ENCODE assay signal across 10 cellular contexts in the genomic region with DNA sequence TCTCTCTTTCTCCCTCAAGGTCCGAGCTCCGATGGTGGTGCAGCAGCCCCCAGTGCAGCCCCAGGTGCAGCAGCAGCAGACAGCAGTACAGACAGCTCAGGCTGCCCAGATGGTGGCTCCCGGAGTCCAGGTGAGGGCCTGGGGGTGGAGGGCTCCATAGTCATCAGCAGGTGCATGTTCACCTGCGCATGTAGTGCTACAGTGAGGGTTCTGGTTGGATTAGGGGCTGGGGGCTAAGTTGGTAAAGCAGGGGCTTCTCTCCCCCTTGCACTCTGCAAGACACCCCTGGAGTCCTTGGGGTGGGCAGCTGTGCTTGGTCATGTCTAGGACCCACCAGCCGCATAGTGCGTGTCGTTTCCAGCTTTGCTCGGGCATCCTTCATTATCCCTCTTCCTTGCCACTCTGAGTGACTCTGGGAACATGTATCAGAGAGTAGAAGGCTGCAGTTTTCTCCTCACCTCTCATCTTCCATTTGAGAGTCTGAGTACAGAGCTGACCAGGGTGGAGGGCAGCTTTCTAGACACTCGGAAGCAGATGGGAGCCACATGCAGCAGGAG.
DNase-seq lines count a peak whose midpoint lies in the region; ATAC-seq and TF ChIP-seq lines count a peak whose summit lies in the region.
"Had no signal": no experiment of that assay in that cellular context is flagged by ENCODE, and none has a peak within 500 bp of the region (broad histone marks: within the 10 kb centered on the region; RNA-seq: fewer than 3 reads in every experiment).

No MANE protein-coding gene starts in this region.

- no peaks in the 10 kb centered on the region for H3K27me3 ChIP-seq in breast epithelium
- no peaks in the 10 kb centered on the region for H3K27me3 ChIP-seq in naive thymus-derived CD4-positive, alpha-beta T cell (ENCODE audit: control insufficient read depth in 2 of 2, insufficient read depth in 2 of 2, low read length in 2 of 2)
- no peaks in the 10 kb centered on the region for H3K27me3 ChIP-seq in upper lobe of left lung

- peak overlapping the region; percentile 97 for H3K27ac Mint-ChIP-seq in activated naive CD4-positive, alpha-beta T cell treated with anti-CD3 and anti-CD28 coated beads, Interleukin-2, amount 10 ng/mL, durations not matched to agents 7 days and 5 days
- peak overlapping the region; percentile 92 to 99 (median 93) for H3K27ac Mint-ChIP-seq in naive thymus-derived CD4-positive, alpha-beta T cell

- no peak for DNase-seq in activated naive CD4-positive, alpha-beta T cell treated with anti-CD3 and anti-CD28 coated beads, Interleukin-2, amount 10 ng/mL, durations not matched to agents 7 days and 5 days
- no peak for DNase-seq in activated naive CD4-positive, alpha-beta T cell (lab: John Stamatoyannopoulos, UW)
- DNase-seq in breast epithelium (ENCODE audit: low spot score in 2 of 2), result no peak
- no peak for DNase-seq in naive thymus-derived CD4-positive, alpha-beta T cell
- no peak for DNase-seq in upper lobe of left lung
- DNase-seq in caudate nucleus (lab: John Stamatoyannopoulos, UW), result no peak
- DNase-seq: NCI-H1092 treated with DMSO at 0.1 percent for 48 hours, retina had no signal

- 88 to 94% methylated on average over 3 to 9 of the region's 9 CpGs for WGBS in upper lobe of left lung, 2 donors

- peaks cover 90% of the 10 kb centered on the region for H3K4me1 Mint-ChIP-seq in activated naive CD4-positive, alpha-beta T cell treated with anti-CD3 and anti-CD28 coated beads, Interleukin-2, amount 10 ng/mL, durations not matched to agents 7 days and 5 days
- peaks cover 65 to 96% (median 83%) of the 10 kb centered on the region in 7 donors for H3K4me1 Mint-ChIP-seq in naive thymus-derived CD4-positive, alpha-beta T cell

- peaks cover 84% of the 10 kb centered on the region for H3K36me3 Mint-ChIP-seq in activated naive CD4-positive, alpha-beta T cell treated with anti-CD3 and anti-CD28 coated beads, Interleukin-2, amount 10 ng/mL, durations not matched to agents 7 days and 5 days
- H3K36me3 Mint-ChIP-seq in naive thymus-derived CD4-positive, alpha-beta T cell, result peaks cover 5 to 68% (median 18%) of the 10 kb centered on the region in 5 donors

- no peak for TF ChIP-seq POLR2A in breast epithelium (IDR thresholded peaks at IDR 0.05)
- TF ChIP-seq POLR2A in upper lobe of left lung (IDR thresholded peaks at IDR 0.05), result no peak

- H3K4me3 ChIP-seq in breast epithelium, result no peak overlapping the region
- peak overlapping the region; percentile 39 for H3K4me3 ChIP-seq in naive thymus-derived CD4-positive, alpha-beta T cell (ENCODE audit: low read length)
- H3K4me3 ChIP-seq in upper lobe of left lung, result no peak overlapping the region

- POLR2A ChIA-PET in naive thymus-derived CD4-positive, alpha-beta T cell (lab: Charles Lee), result interaction anchor here (0.6 to 26.4 kb wide), 19 partner anchors 11 to 678 kb away, joined by 3 to 738 read pairs (median 4); a partner anchor contains a TSS

- H3K9me3 ChIP-seq in breast epithelium (no peaks in the 10 kb centered on the region), upper lobe of left lung (no peaks in the 10 kb centered on the region)
- no peaks in the 10 kb centered on the region for H3K9me3 ChIP-seq in naive thymus-derived CD4-positive, alpha-beta T cell (ENCODE audit: control insufficient read depth in 2 of 3, low read length in 3 of 3)

- H3K4me3 Mint-ChIP-seq in activated naive CD4-positive, alpha-beta T cell treated with anti-CD3 and anti-CD28 coated beads, Interleukin-2, amount 10 ng/mL, durations not matched to agents 7 days and 5 days, result peak overlapping the region; percentile 62
- H3K4me3 Mint-ChIP-seq in naive thymus-derived CD4-positive, alpha-beta T cell, result peak overlapping the region; percentile 79 to 88 (median 84)

- no peak for ATAC-seq in naive thymus-derived CD4-positive, alpha-beta T cell
- ATAC-seq in upper lobe of left lung (ENCODE audit: low FRiP score in 2 of 2) (no peak), GM18520 (IDR thresholded peaks at IDR 0.05; ENCODE audit: unreplicated experiment) (no peak), HG03521 (IDR thresholded peaks at IDR 0.05; ENCODE audit: unreplicated experiment) (no peak)

- H3K9me3 Mint-ChIP-seq in activated naive CD4-positive, alpha-beta T cell treated with anti-CD3 and anti-CD28 coated beads, Interleukin-2, amount 10 ng/mL, durations not matched to agents 7 days and 5 days, result no peaks in the 10 kb centered on the region
- H3K9me3 Mint-ChIP-seq in naive thymus-derived CD4-positive, alpha-beta T cell, result peaks cover 0 to 5% (median 0%) of the 10 kb centered on the region in 11 donors

- intact Hi-C loops in breast epithelium (cut with DNase I; ENCODE audit: low total_unique reads), result no loop called here
- intact Hi-C loops in naive thymus-derived CD4-positive, alpha-beta T cell (cut with micrococcal nuclease), result loop anchor here (1.0 to 5.0 kb wide), 11 partner anchors 11 to 172 kb away; a partner anchor contains a TSS

- H3K36me3 ChIP-seq in breast epithelium (no peaks in the 10 kb centered on the region), upper lobe of left lung (peaks cover 26 to 91% (median 67%) of the 10 kb centered on the region in 4 donors)
- H3K36me3 ChIP-seq in naive thymus-derived CD4-positive, alpha-beta T cell (ENCODE audit: control insufficient read depth in 2 of 3, insufficient read depth in 3 of 3, low read length in 3 of 3), result peaks cover 11 to 53% (median 29%) of the 10 kb centered on the region in 3 experiments

- H3K27ac ChIP-seq in breast epithelium (peak overlapping the region; percentile 73 to 85), upper lobe of left lung (peak overlapping the region; percentile 68 to 76 (median 69)), caudate nucleus (ENCODE audit: low read depth, low read length) (no peak overlapping the region)
- H3K27ac ChIP-seq in naive thymus-derived CD4-positive, alpha-beta T cell (ENCODE audit: low read depth, low read length), result no peak overlapping the region

- H3K4me1 ChIP-seq in breast epithelium, result peaks cover 8 to 34% of the 10 kb centered on the region in 2 donors
- peaks cover 82 to 87% of the 10 kb centered on the region in 2 donors for H3K4me1 ChIP-seq in naive thymus-derived CD4-positive, alpha-beta T cell (ENCODE audit: control insufficient read depth in 2 of 2, insufficient read depth in 2 of 2, low read length in 2 of 2)
- peaks cover 53 to 61% (median 58%) of the 10 kb centered on the region in 4 donors for H3K4me1 ChIP-seq in upper lobe of left lung

- CTCF ChIA-PET in activated naive CD4-positive, alpha-beta T cell treated with anti-CD3 and anti-CD28 coated beads, Interleukin-2, amount 10 ng/mL, durations not matched to agents 7 days and 5 days (lab: Charles Lee), result interaction anchor here (0.9 to 2.5 kb wide), 8 partner anchors 9 to 152 kb away, joined by 3 to 8 read pairs (median 3); no protein-coding TSS in a partner anchor
- CTCF ChIA-PET in naive thymus-derived CD4-positive, alpha-beta T cell (lab: Charles Lee), result interaction anchor here (1.4 to 12.5 kb wide), 8 partner anchors 15 to 114 kb away, joined by 3 to 229 read pairs (median 6); a partner anchor contains a TSS

- TF ChIP-seq EP300 in upper lobe of left lung (IDR thresholded peaks at IDR 0.05), result no peak

- no peak for TF ChIP-seq CTCF in breast epithelium (IDR thresholded peaks at IDR 0.05)
- no peak for TF ChIP-seq CTCF in upper lobe of left lung (IDR thresholded peaks at IDR 0.05)

- no peaks in the 10 kb centered on the region for H3K27me3 Mint-ChIP-seq in activated naive CD4-positive, alpha-beta T cell treated with anti-CD3 and anti-CD28 coated beads, Interleukin-2, amount 10 ng/mL, durations not matched to agents 7 days and 5 days
- no peaks in the 10 kb centered on the region for H3K27me3 Mint-ChIP-seq in naive thymus-derived CD4-positive, alpha-beta T cell

Comparison
In these comparisons a context has a peak if more than half of its experiments do, and no peak if none do; other contexts are left out.
1. H3K27ac ChIP-seq: peak in breast epithelium (2 of 2) and upper lobe of left lung (4 of 4); none in naive thymus-derived CD4-positive, alpha-beta T cell (single experiment) and caudate nucleus (single experiment).